In the genomic region with DNA sequence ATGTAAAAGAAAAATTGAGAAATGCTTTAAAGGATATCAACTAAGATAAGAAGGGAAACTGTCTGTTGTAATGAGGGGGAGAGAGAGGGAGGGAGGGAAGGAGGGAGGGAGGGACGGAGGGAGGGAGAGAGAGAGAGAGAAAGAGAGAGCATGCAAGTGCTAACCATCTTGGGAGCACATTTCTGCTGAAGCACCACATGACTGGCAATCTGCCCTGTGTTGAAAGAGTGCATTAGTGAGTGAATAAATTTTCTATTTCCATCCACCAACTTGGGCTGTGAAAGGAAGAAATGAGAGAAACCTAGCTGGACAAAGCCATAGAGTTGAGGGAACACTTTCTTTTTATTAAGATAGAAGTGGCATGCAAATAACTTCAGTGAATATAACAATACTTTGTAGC, we compare ENCODE assay signal across 19 cellular contexts.
"Had no signal": no experiment of that assay in that cellular context is flagged by ENCODE, and none has a peak within 500 bp of the region (broad histone marks: within the 10 kb centered on the region; RNA-seq: fewer than 3 reads in every experiment).

No MANE protein-coding gene starts in this region.

- ATAC-seq: activated CD8-positive, alpha-beta memory T cell treated with anti-CD3 and anti-CD28 coated beads, Interleukin-2, amount 10 ng/mL, durations not matched to agents 7 days and 5 days; activated naive CD4-positive, alpha-beta T cell treated with anti-CD3 and anti-CD28 coated beads, Interleukin-2, amount 50 U/mL, for 72 hours; activated T-cell treated with anti-CD3 and anti-CD28 coated beads, Interleukin-2, amount 50 U/mL, for 4 hours; left colon; stimulated activated naive CD8-positive, alpha-beta T cell treated with anti-CD3 and anti-CD28 coated beads, Interleukin-15, amount 100 ng/mL, for 72 hours had no signal

- H3K4me3 ChIP-seq: lung, skin epidermis, testis had no signal

- H3K4me1 Mint-ChIP-seq: activated CD8-positive, alpha-beta memory T cell treated with anti-CD3 and anti-CD28 coated beads, Interleukin-2, amount 10 ng/mL, durations not matched to agents 7 days and 5 days; endodermal cell; naive B cell; stimulated activated naive CD8-positive, alpha-beta T cell treated with anti-CD3 and anti-CD28 coated beads, Interleukin-15, amount 100 ng/mL, for 72 hours had no signal

- H3K9me3 Mint-ChIP-seq: activated naive CD4-positive, alpha-beta T cell treated with anti-CD3 and anti-CD28 coated beads, Interleukin-2, amount 50 U/mL, for 72 hours; activated T-cell treated with anti-CD3 and anti-CD28 coated beads, Interleukin-2, amount 50 U/mL, for 4 hours; endodermal cell; naive B cell; stimulated activated naive CD8-positive, alpha-beta T cell treated with anti-CD3 and anti-CD28 coated beads, Interleukin-15, amount 100 ng/mL, for 72 hours had no signal

- H3K27me3 Mint-ChIP-seq: activated CD8-positive, alpha-beta memory T cell treated with anti-CD3 and anti-CD28 coated beads, Interleukin-2, amount 10 ng/mL, durations not matched to agents 7 days and 5 days; naive B cell had no signal

- DNase-seq: activated CD4-positive, alpha-beta T cell treated with anti-CD3 and anti-CD28 coated beads for 1 hour; activated CD4-positive, alpha-beta T cell treated with anti-CD3 and anti-CD28 coated beads, Interleukin-2, amount 50 U/mL, for 48 hours; activated CD8-positive, alpha-beta memory T cell treated with anti-CD3 and anti-CD28 coated beads, Interleukin-2, amount 10 ng/mL, durations not matched to agents 7 days and 5 days; activated effector memory CD4-positive, alpha-beta T cell treated with anti-CD3 and anti-CD28 coated beads, Interleukin-2, amount 50 U/mL, for 16 hours; activated T-cell treated with anti-CD3 and anti-CD28 coated beads, Interleukin-2, amount 50 U/mL, for 4 hours; cerebellar nuclear complex; dermis blood vessel endothelial cell; endodermal cell; erythroblast; left colon; midbrain; naive B cell; stimulated activated CD4-positive, alpha-beta T cell treated with anti-CD3 and anti-CD28 coated beads, Interleukin-4, amount 100 ng/mL, for 4 hours; stimulated activated naive CD8-positive, alpha-beta T cell treated with anti-CD3 and anti-CD28 coated beads, Interleukin-15, amount 100 ng/mL, for 72 hours; T1000; testis had no signal

- H3K4me3 Mint-ChIP-seq: activated CD8-positive, alpha-beta memory T cell treated with anti-CD3 and anti-CD28 coated beads, Interleukin-2, amount 10 ng/mL, durations not matched to agents 7 days and 5 days; activated T-cell treated with anti-CD3 and anti-CD28 coated beads, Interleukin-2, amount 50 U/mL, for 4 hours; endodermal cell; naive B cell; stimulated activated naive CD8-positive, alpha-beta T cell treated with anti-CD3 and anti-CD28 coated beads, Interleukin-15, amount 100 ng/mL, for 72 hours had no signal

- H3K27ac Mint-ChIP-seq: activated CD8-positive, alpha-beta memory T cell treated with anti-CD3 and anti-CD28 coated beads, Interleukin-2, amount 10 ng/mL, durations not matched to agents 7 days and 5 days; activated naive CD4-positive, alpha-beta T cell treated with anti-CD3 and anti-CD28 coated beads, Interleukin-2, amount 50 U/mL, for 72 hours; endodermal cell; stimulated activated naive CD8-positive, alpha-beta T cell treated with anti-CD3 and anti-CD28 coated beads, Interleukin-15, amount 100 ng/mL, for 72 hours had no signal

- H3K36me3 Mint-ChIP-seq: activated CD8-positive, alpha-beta memory T cell treated with anti-CD3 and anti-CD28 coated beads, Interleukin-2, amount 10 ng/mL, durations not matched to agents 7 days and 5 days; activated naive CD4-positive, alpha-beta T cell treated with anti-CD3 and anti-CD28 coated beads, Interleukin-2, amount 50 U/mL, for 72 hours; naive B cell had no signal
